Comparison of ENCODE assay signal across 8 cellular contexts in the genomic region with DNA sequence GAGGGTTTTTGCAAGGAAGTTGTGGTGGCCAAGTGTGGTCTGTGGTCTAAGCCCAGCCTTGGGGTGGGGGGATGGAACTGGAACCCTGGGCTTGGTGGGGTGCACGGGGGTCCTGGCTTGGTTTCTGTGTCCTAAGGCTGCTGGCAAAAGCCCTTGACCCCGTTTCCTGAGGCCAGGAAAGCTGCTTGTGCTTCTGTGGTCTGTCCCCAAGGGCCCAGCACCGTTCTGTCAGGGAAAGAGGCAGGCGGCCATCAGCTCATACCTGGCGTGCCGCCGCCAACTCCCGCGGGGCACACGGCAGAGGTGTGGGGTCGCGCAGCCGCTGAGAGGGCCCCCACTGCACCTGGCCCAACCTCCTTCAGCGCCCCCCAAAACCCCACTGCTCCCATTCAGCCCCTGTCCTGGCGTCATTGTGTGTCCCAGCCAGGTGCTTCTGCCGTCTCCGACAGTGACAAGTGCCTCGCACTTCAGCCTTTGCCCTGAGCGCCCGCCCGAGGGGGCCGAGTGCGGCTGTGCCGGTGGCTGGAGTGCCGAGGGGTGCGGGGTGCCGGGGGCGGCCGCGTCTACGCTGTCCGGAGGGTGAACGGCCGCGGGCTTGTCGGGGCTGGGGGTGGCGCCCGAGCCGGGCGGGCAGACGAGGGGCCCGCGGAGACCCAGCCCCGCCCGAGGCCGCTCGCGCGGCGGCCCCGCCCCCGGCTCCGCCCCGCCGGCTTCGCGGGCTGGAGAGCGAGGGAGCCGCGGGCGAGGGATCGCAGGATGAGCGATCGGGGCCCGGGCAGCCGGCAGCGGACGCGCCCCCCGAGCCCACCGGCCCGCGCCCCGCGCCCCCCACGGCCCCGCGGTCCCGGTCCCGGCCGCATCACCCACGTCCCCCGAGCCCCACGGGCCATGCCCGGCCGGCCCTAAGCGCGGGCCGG. TPM values are rescaled to one million over a fixed set of nuclear protein-coding genes. Genes with fewer than 3 reads are reported as not detected.
DNase-seq lines count a peak whose midpoint lies in the region; ATAC-seq, FAIRE-seq and TF ChIP-seq lines count a peak whose summit lies in the region.

A gene (plus strand): TSS at position 701 of the 917 bp plus-strand sequence. CDS start 282 bp downstream, outside the sequence.

- H3K4me1 Mint-ChIP-seq in memory B cell, result peaks cover 31% of the 10 kb centered on the region

- peak within 1 kb of the TSS; percentile 83 for H3K4me3 Mint-ChIP-seq in memory B cell

- no peaks in the 10 kb centered on the region for H3K9me3 Mint-ChIP-seq in memory B cell

- H3K27ac Mint-ChIP-seq in memory B cell, result peak within 1 kb of the TSS; percentile 78

- DNase-seq in BE2C, result peak; percentile 69
- no peak for DNase-seq in H54 (ENCODE audit: insufficient read length, low spot score)
- DNase-seq in T-helper 2 cell, result peak in 4 of 5 experiments; percentile 29 to 52 (median 42)
- DNase-seq in cerebellum (ENCODE audit: low spot score), result peak; percentile 79
- DNase-seq in memory B cell (ENCODE audit: low spot score in 2 of 2), result peak in 1 of 2 donors; percentile 68
- peak; percentile 47 for DNase-seq in transverse colon
- no peak for DNase-seq in pons (ENCODE audit: low spot score)
- DNase-seq in SKM-1 (lab: John Stamatoyannopoulos, UW; ENCODE audit: unreplicated experiment), result no peak

- H3K36me3 ChIP-seq in BE2C (peaks cover 29% of the 10 kb centered on the region), transverse colon (peaks cover 0 to 30% (median 15%) of the 10 kb centered on the region in 4 donors)

- peaks cover 11% of the 10 kb centered on the region for H3K27me3 Mint-ChIP-seq in memory B cell

- intact Hi-C loops in transverse colon (cut with DNase I; ENCODE audit: low total_unique reads), result no loop called here

- TF ChIP-seq POLR2A in H54 (IDR thresholded peaks at IDR 0.05; ENCODE audit: low read depth, low read length), result peak; percentile 7; the same call in 1 of the 2 replicates
- TF ChIP-seq POLR2A in transverse colon (IDR thresholded peaks at IDR 0.05), result no peak

- no peak for FAIRE-seq in H54 (lab: Jason Lieb, UNC)

- peaks cover 24% of the 10 kb centered on the region for H3K4me1 ChIP-seq in BE2C
- peaks cover 7 to 20% (median 16%) of the 10 kb centered on the region in 4 donors for H3K4me1 ChIP-seq in transverse colon

- peaks cover 23% of the 10 kb centered on the region for H3K36me3 Mint-ChIP-seq in memory B cell

- H3K9me3 ChIP-seq in BE2C, result no peaks in the 10 kb centered on the region
- no peaks in the 10 kb centered on the region for H3K9me3 ChIP-seq in transverse colon

- H3K4me3 ChIP-seq in BE2C (ENCODE audit: low read depth, low read length), result peak within 1 kb of the TSS; percentile 45
- H3K4me3 ChIP-seq in transverse colon, result peak within 1 kb of the TSS; percentile 20 to 38 (median 28)

- 24 to 33% methylated on average over 1 to 15 of the region's 89 CpGs for WGBS in transverse colon (ENCODE audit: low coverage in 1 of 2), 2 donors

- no peak for TF ChIP-seq EP300 in transverse colon (IDR thresholded peaks at IDR 0.05; ENCODE audit: low read depth)

- TF ChIP-seq CTCF in BE2C (IDR thresholded peaks at IDR 0.05; ENCODE audit: low read depth, low read length) (no peak), transverse colon (IDR thresholded peaks at IDR 0.05) (no peak)

- in situ Hi-C loops in transverse colon (cut with MboI; ENCODE audit: low pct_ligation_motif_present in 1 of 4, low pct_unique_long_range_greater_than_20kb in 1 of 4, low sequenced_read_pairs in 3 of 4), result no loop called here

- H3K27me3 ChIP-seq in BE2C, result no peaks in the 10 kb centered on the region
- H3K27me3 ChIP-seq in transverse colon, result no peaks in the 10 kb centered on the region

- H3K27ac ChIP-seq in transverse colon, result peak within 1 kb of the TSS; percentile 1 to 56 (median 46)

- peak; percentile 19 for ATAC-seq in memory B cell (ENCODE audit: low read depth)

RNA-seq across cellular contexts. Expression of the gene that starts here (rescaled TPM):
- polyA plus RNA-seq in BE2C (2012; ENCODE audit: insufficient read depth, insufficient read length, low read depth), result 8.1 TPM
- total RNA-seq in cerebellum (36.8 TPM), transverse colon (under 1 TPM in 1 of 4 donors, not detected in 3; 0.41 TPM)

Comparison
In these comparisons a context has a peak if more than half of its experiments do, and no peak if none do; other contexts are left out.
1. RNA of the gene that starts here (total RNA-seq): 36.8 TPM in cerebellum (single experiment); 0.41 TPM in transverse colon; every median in the first group is over 10 times any median in the second.
2. Peak in DNase-seq, H3K4me3 ChIP-seq and H3K27ac ChIP-seq in transverse colon; RNA of the gene not detected or under 1 TPM.
3. DNase-seq: peak in BE2C (single experiment), T-helper 2 cell (4 of 5) and cerebellum (single experiment); none in H54 (single experiment), pons (single experiment) and SKM-1 (single experiment).